ENCODE assay signal across 12 cellular contexts in the genomic region with DNA sequence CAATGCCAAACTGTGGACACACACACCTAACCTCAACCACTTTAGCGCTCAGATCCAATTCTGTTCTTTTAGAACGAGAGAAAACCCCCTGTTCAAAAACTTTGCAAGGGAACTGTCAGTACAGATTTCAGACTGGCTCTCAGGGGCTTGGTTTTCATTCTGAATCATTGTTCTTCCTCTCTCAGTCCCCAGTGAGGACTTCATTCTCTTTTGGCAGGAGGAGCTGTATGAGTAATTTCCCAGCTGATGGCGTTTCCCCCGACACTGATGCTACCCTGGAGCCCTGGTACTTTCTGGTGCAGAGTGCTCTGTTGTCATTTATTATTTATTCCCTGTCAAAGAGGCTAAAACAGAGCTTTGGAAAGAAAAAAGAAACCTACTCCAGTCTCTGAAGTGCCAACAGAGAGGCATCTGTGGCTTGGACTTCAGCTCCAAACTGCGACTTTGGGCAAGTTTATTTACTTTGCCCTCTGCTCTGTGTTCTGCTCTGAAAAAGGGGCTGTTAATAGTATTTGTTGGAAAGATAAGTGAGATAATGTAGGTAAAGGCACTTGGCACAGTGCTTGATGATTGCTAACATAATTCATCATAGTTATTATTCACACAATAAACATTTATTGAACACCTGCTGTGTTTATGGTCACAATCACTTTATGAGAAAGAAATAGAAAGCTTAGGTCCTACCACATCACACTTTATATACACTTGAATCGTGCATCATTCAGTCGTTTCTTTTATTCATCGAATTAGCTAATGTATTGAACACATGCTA. TPM values are rescaled to one million over a fixed set of nuclear protein-coding genes. Genes with fewer than 3 reads are reported as not detected.
DNase-seq lines count a peak whose midpoint lies in the region; ATAC-seq and TF ChIP-seq lines count a peak whose summit lies in the region.
"Had no signal": no experiment of that assay in that cellular context is flagged by ENCODE, and none has a peak within 500 bp of the region (broad histone marks: within the 10 kb centered on the region; RNA-seq: fewer than 3 reads in every experiment).

No MANE protein-coding gene starts in this region.

- no peak for TF ChIP-seq CTCF in chondrocyte (IDR thresholded peaks at IDR 0.05)

- no peak overlapping the region for H3K4me3 ChIP-seq in skeletal muscle satellite cell (ENCODE audit: low read length)
- H3K4me3 ChIP-seq: pancreas had no signal

- no peak overlapping the region for H3K4me3 Mint-ChIP-seq in chondrocyte (ENCODE audit: unreplicated experiment)

- H3K36me3 Mint-ChIP-seq in chondrocyte (ENCODE audit: low read depth), result peaks cover 22% of the 10 kb centered on the region

- no peaks in the 10 kb centered on the region for H3K9me3 Mint-ChIP-seq in chondrocyte (ENCODE audit: low read depth)

- peaks cover 63% of the 10 kb centered on the region for H3K36me3 ChIP-seq in skeletal muscle satellite cell (ENCODE audit: insufficient read depth, low read length)

- no peaks in the 10 kb centered on the region for H3K27me3 ChIP-seq in skeletal muscle satellite cell (ENCODE audit: control insufficient read depth, insufficient read depth, low read length)
- H3K27me3 ChIP-seq: pancreas had no signal

- peaks cover 19% of the 10 kb centered on the region for H3K4me1 ChIP-seq in skeletal muscle satellite cell (ENCODE audit: control insufficient read depth, insufficient read depth, low read length)
- H3K4me1 ChIP-seq: pancreas had no signal

- H3K27ac Mint-ChIP-seq in chondrocyte (ENCODE audit: unreplicated experiment), result peak overlapping the region; percentile 90

- no peak for DNase-seq in activated CD4-positive, CD25-positive, alpha-beta regulatory T cell treated with anti-CD3 and anti-CD28 coated beads, Interleukin-2, amount 50 U/mL, for 72 hours
- DNase-seq in chondrocyte (ENCODE audit: low spot score), result no peak
- no peak for DNase-seq in OCI-M1 (lab: John Stamatoyannopoulos, UW)
- DNase-seq in ecto neural progenitor cell (ENCODE audit: low spot score), result no peak
- DNase-seq: 8988T, pancreas had no signal

- H3K4me2 ChIP-seq in skeletal muscle satellite cell (ENCODE audit: low read length), result peak overlapping the region; percentile 26

- peak overlapping the region; percentile 38 for H3K9ac ChIP-seq in skeletal muscle satellite cell (ENCODE audit: low read depth, low read length)

- H3K27me3 Mint-ChIP-seq in chondrocyte (ENCODE audit: low read depth), result no peaks in the 10 kb centered on the region

- H3K9me3 ChIP-seq in skeletal muscle satellite cell (replicated peaks; ENCODE audit: low read length), result no peaks in the 10 kb centered on the region
- H3K9me3 ChIP-seq: pancreas had no signal

- ATAC-seq in activated CD4-positive, CD25-positive, alpha-beta regulatory T cell treated with anti-CD3 and anti-CD28 coated beads, Interleukin-2, amount 50 U/mL, for 24 hours, result peak; percentile 63 to 76
- ATAC-seq in HG02870 (IDR thresholded peaks at IDR 0.05; ENCODE audit: unreplicated experiment) (peak; percentile 78), GM19452 (IDR thresholded peaks at IDR 0.05; ENCODE audit: unreplicated experiment) (no peak)
- ATAC-seq: HepG2, pancreas had no signal

- H3K4me1 Mint-ChIP-seq in chondrocyte (ENCODE audit: low read depth), result peaks cover 24% of the 10 kb centered on the region

RNA-seq across cellular contexts. Expression of a gene that starts 28.3 kb away (rescaled TPM):
- 1.1 to 1.2 TPM (median 1.1 TPM) in 3 replicates for total RNA-seq in chondrocyte
- total RNA-seq in skeletal muscle satellite cell (2012; rRNA removed), result 9.6 and 15.9 TPM in 2 replicates
- total RNA-seq: OCI-LY7 had no signal

RNA-seq across cellular contexts. Expression of a gene that starts 34.0 kb away (rescaled TPM):
- 39.0 to 49.6 TPM (median 49.2 TPM) in 3 replicates for total RNA-seq in chondrocyte
- 28.4 and 29.9 TPM in 2 replicates for total RNA-seq in skeletal muscle satellite cell (2012; rRNA removed)
